7 cellular contexts compared by ENCODE assay signal in genomic region chr15:58934114-58934447, GRCh38.
DNase-seq lines count a peak whose midpoint lies in the region; FAIRE-seq lines count a peak whose summit lies in the region.

No MANE protein-coding gene starts in this region.

- peaks cover 7% of the 10 kb centered on the region for H3K4me1 ChIP-seq in HUES48 (ENCODE audit: control insufficient read depth, insufficient read depth, low read length)
- peaks cover 17% of the 10 kb centered on the region for H3K4me1 ChIP-seq in adipocyte (ENCODE audit: control insufficient read depth, insufficient read depth, low read length)
- peaks cover 7% of the 10 kb centered on the region for H3K4me1 ChIP-seq in stomach smooth muscle (ENCODE audit: control insufficient read depth, insufficient read depth, low read length)

- H3K27me3 ChIP-seq in HUES48 (ENCODE audit: control insufficient read depth, insufficient read depth, low read length) (no peaks in the 10 kb centered on the region), adipocyte (replicated peaks; ENCODE audit: control insufficient read depth, insufficient read depth, low read length) (no peaks in the 10 kb centered on the region), stomach smooth muscle (ENCODE audit: control insufficient read depth in 1 of 2, insufficient read depth in 2 of 2, low read length in 2 of 2) (no peaks in the 10 kb centered on the region)

- H3K36me3 ChIP-seq in HUES48 (ENCODE audit: control insufficient read depth, insufficient read depth, low read length) = peaks cover 13% of the 10 kb centered on the region
- H3K36me3 ChIP-seq in adipocyte (ENCODE audit: control insufficient read depth, insufficient read depth, low read length, severe bottlenecking) = peaks cover 15% of the 10 kb centered on the region
- peaks cover 0 to under 1% of the 10 kb centered on the region in 2 donors for H3K36me3 ChIP-seq in stomach smooth muscle (ENCODE audit: control insufficient read depth in 2 of 2, insufficient read depth in 2 of 2, low read length in 2 of 2)

- peak; percentile 30 for FAIRE-seq in islet of Langerhans (lab: Jason Lieb, UNC)

- H3K9ac ChIP-seq in HUES48 (ENCODE audit: low read depth, low read length) = peak overlapping the region; percentile 98
- H3K9ac ChIP-seq in adipocyte (ENCODE audit: low read length) = peak overlapping the region; percentile 100
- peak overlapping the region; percentile 93 to 98 for H3K9ac ChIP-seq in stomach smooth muscle (ENCODE audit: low read length in 2 of 2)

- H3K9me3 ChIP-seq in HUES48 (ENCODE audit: control insufficient read depth, insufficient read depth, low read length) = no peaks in the 10 kb centered on the region
- H3K9me3 ChIP-seq in adipocyte (ENCODE audit: control insufficient read depth, low read length) = no peaks in the 10 kb centered on the region
- H3K9me3 ChIP-seq in stomach smooth muscle (ENCODE audit: control insufficient read depth in 2 of 2, low read length in 2 of 2) = no peaks in the 10 kb centered on the region

- DNase-seq in adipocyte (ENCODE audit: low read depth) = no peak
- DNase-seq in DMS153 treated with DMSO at 0.1 percent for 48 hours (lab: John Stamatoyannopoulos, UW; ENCODE audit: unreplicated experiment) = no peak
- DNase-seq in NCI-H748 treated with DMSO at 0.1 percent for 48 hours (lab: John Stamatoyannopoulos, UW) = no peak
- DNase-seq in NCI-H2107 (lab: John Stamatoyannopoulos, UW) = no peak

- H3K27ac ChIP-seq in HUES48 (ENCODE audit: low read depth, low read length) (peak overlapping the region; percentile 99), stomach smooth muscle (ENCODE audit: low read length) (peak overlapping the region; percentile 95)

- H3K4me3 ChIP-seq in HUES48 (ENCODE audit: low read depth, low read length) (peak overlapping the region; percentile 97), adipocyte (ENCODE audit: low read length) (peak overlapping the region; percentile 98), stomach smooth muscle (ENCODE audit: low read length in 2 of 2) (peak overlapping the region; percentile 85 to 93)
